ENCODE assay signal across 1 cellular context in genomic region chr12:51632598-51632997, GRCh38.
TF ChIP-seq lines count a peak whose summit lies in the region.

No MANE protein-coding gene starts in this region.

TF ChIP-seq in GM23338, 12 proteins besides CTCF, POLR2A, EP300 and RAD21 (continued from another document):
- TF ChIP-seq ETS1 (IDR thresholded peaks at IDR 0.05): no peak
- no peak for TF ChIP-seq ZNF462 (CRISPR knock-in tag; IDR thresholded peaks at IDR 0.05)
- no peak for TF ChIP-seq REST (IDR thresholded peaks at IDR 0.05; ENCODE audit: unreplicated experiment)
- no peak for TF ChIP-seq EZH2 (IDR thresholded peaks at IDR 0.05; ENCODE audit: low read depth, unreplicated experiment)
TF ChIP-seq in GM23338: peak in this region for 0.
